Comparison of ENCODE assay signal across 1 cellular context in the genomic region with DNA sequence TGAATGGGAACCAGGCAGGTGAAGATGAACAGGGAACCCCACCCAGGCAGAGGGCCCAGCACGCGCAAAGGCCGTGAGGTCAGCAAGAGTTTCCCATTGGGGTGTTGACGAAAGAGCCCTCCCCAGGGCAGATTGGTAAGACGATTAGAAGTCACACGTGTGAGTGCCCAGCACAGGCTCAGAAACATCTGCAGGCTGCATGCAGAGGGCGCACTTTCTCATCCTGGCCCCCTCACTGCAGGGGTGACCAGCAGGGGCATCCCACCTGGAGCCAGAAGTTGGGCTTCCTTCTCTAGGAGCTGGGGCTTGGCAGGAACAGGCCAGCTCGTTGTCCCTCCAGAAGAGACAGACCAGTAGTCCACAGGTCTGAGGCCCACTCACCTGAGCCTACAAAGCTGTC.
TF ChIP-seq lines count a peak whose summit lies in the region.

No MANE protein-coding gene starts in this region.

TF ChIP-seq in endothelial cell of umbilical vein, 7 proteins besides CTCF, POLR2A, EP300 and RAD21:
- TF ChIP-seq FOS (IDR thresholded peaks at IDR 0.05; ENCODE audit: borderline replicate concordance, insufficient read depth, low read length) (no peak), JUN (IDR thresholded peaks at IDR 0.05; ENCODE audit: borderline replicate concordance, insufficient read depth, insufficient read length, low read depth) (no peak), MYC (IDR thresholded peaks at IDR 0.05; ENCODE audit: low read depth, low read length) (no peak), GATA2 (IDR thresholded peaks at IDR 0.05; ENCODE audit: insufficient read depth, insufficient read length, low read depth, low read length) (no peak), POLR2AphosphoS5 (IDR thresholded peaks at IDR 0.05; ENCODE audit: insufficient read depth, low read depth, low read length) (no peak), EZH2 (IDR thresholded peaks at IDR 0.05; ENCODE audit: borderline replicate concordance, low read depth, low read length, severe bottlenecking) (no peak)
- TF ChIP-seq, protein P1, sequence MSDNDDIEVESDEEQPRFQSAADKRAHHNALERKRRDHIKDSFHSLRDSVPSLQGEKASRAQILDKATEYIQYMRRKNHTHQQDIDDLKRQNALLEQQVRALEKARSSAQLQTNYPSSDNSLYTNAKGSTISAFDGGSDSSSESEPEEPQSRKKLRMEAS (IDR thresholded peaks at IDR 0.05; ENCODE audit: insufficient read depth, insufficient read length), result no peak
